Comparison of ENCODE assay signal across 8 cellular contexts in the genomic region with DNA sequence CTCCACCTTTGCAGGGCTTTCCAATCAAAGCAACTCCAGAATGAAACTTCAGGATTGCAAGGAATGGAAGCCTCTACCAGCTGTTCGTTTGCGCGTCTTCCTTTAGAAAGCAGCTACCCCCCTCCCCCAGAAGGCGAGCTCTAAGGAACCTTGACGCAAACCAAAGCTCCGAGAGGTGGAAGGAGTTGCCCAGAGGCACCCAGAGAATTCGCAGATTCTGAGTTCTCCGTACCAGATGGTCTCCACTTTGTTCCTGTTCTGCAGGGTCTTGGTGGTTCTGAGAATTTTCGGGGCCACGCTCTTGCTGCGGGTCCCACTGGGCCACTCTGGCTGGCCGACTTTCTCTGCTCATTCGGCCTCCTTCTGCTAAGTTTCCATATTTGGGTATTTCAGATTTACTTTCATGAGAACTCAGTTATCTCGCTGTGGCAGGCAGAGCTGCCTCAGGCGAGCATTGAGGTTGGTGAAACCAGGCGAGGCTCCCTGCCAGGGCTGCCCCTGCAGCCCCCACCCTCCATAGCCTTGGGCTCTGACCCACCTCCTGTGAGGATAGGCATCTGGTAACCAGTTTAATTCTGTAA. TPM values are rescaled to one million over a fixed set of nuclear protein-coding genes. Genes with fewer than 3 reads are reported as not detected.
DNase-seq lines count a peak whose midpoint lies in the region; ATAC-seq and TF ChIP-seq lines count a peak whose summit lies in the region.

No MANE protein-coding gene starts in this region.

- H3K36me3 Mint-ChIP-seq in activated T-cell treated with anti-CD3 and anti-CD28 coated beads, Interleukin-2, amount 50 U/mL, for 24 hours (ENCODE audit: low read depth) = peaks cover 29% of the 10 kb centered on the region
- no peaks in the 10 kb centered on the region for H3K36me3 Mint-ChIP-seq in progenitor cell of endocrine pancreas (ENCODE audit: insufficient read depth)

- no peaks in the 10 kb centered on the region for H3K27me3 ChIP-seq in foreskin keratinocyte

- H3K4me1 ChIP-seq in foreskin keratinocyte = no peaks in the 10 kb centered on the region

- TF ChIP-seq CTCF in foreskin keratinocyte (conservative IDR thresholded peaks at IDR 0.05) (no peak), progenitor cell of endocrine pancreas (IDR thresholded peaks at IDR 0.05; ENCODE audit: unreplicated experiment) (no peak)

- H3K27ac ChIP-seq in foreskin keratinocyte = no peak overlapping the region

- no peaks in the 10 kb centered on the region for H3K9me3 Mint-ChIP-seq in activated T-cell treated with anti-CD3 and anti-CD28 coated beads, Interleukin-2, amount 50 U/mL, for 24 hours
- H3K9me3 Mint-ChIP-seq in progenitor cell of endocrine pancreas (ENCODE audit: low read depth) = no peaks in the 10 kb centered on the region

- peaks cover 85% of the 10 kb centered on the region for H3K4me1 Mint-ChIP-seq in activated T-cell treated with anti-CD3 and anti-CD28 coated beads, Interleukin-2, amount 50 U/mL, for 24 hours (ENCODE audit: low read depth)
- peaks cover 6% of the 10 kb centered on the region for H3K4me1 Mint-ChIP-seq in progenitor cell of endocrine pancreas (ENCODE audit: low read depth)

- peak overlapping the region; percentile 89 for H3K4me3 Mint-ChIP-seq in activated T-cell treated with anti-CD3 and anti-CD28 coated beads, Interleukin-2, amount 50 U/mL, for 24 hours
- H3K4me3 Mint-ChIP-seq in progenitor cell of endocrine pancreas (ENCODE audit: low read depth) = peak overlapping the region; percentile 76

- peak overlapping the region; percentile 93 for H3K27ac Mint-ChIP-seq in activated T-cell treated with anti-CD3 and anti-CD28 coated beads, Interleukin-2, amount 50 U/mL, for 24 hours
- H3K27ac Mint-ChIP-seq in progenitor cell of endocrine pancreas = peak overlapping the region; percentile 49

- no peaks in the 10 kb centered on the region for H3K27me3 Mint-ChIP-seq in activated T-cell treated with anti-CD3 and anti-CD28 coated beads, Interleukin-2, amount 50 U/mL, for 24 hours
- H3K27me3 Mint-ChIP-seq in progenitor cell of endocrine pancreas = peaks cover 63% of the 10 kb centered on the region

- peak; percentile 32 for ATAC-seq in GM19395 (IDR thresholded peaks at IDR 0.05; ENCODE audit: unreplicated experiment)
- peak; percentile 47 for ATAC-seq in foreskin keratinocyte

- DNase-seq in Daoy (ENCODE audit: low read depth) (peak; percentile 32), HUDEP-2 (lab: John Stamatoyannopoulos, UW; ENCODE audit: unreplicated experiment in 76 of 76) (peak in 58 of 76 experiments; percentile 8 to 69 (median 38)), foreskin keratinocyte (peak in 1 of 2 donors; percentile 39), progenitor cell of endocrine pancreas (ENCODE audit: low spot score, unreplicated experiment) (no peak), SIG-M5 (lab: John Stamatoyannopoulos, UW) (no peak), ecto neural progenitor cell (ENCODE audit: low spot score) (no peak)
- DNase-seq in activated T-cell treated with anti-CD3 and anti-CD28 coated beads, Interleukin-2, amount 50 U/mL, for 24 hours = peak; percentile 67

RNA-seq across cellular contexts. Expression of a gene that starts 0.8 kb away (rescaled TPM):
- 6.5 and 8.9 TPM in 2 replicates for total RNA-seq in Daoy (2014; rRNA removed; shearing (Covaris generic))
- total RNA-seq in foreskin keratinocyte (3.4 TPM in 2 replicates), progenitor cell of endocrine pancreas (4.5 and 7.1 TPM in 2 replicates)
- 1.3 and 1.4 TPM in 2 replicates for polyA plus RNA-seq in foreskin keratinocyte

Comparison
In these comparisons a context has a peak if more than half of its experiments do, and no peak if none do; other contexts are left out.
1. DNase-seq: peak in Daoy (single experiment), HUDEP-2 (58 of 76) and activated T-cell treated with anti-CD3 and anti-CD28 coated beads, Interleukin-2, amount 50 U/mL, for 24 hours (single experiment); none in progenitor cell of endocrine pancreas (single experiment), SIG-M5 (single experiment) and ecto neural progenitor cell (single experiment).